ENCODE assay signal across 22 cellular contexts in genomic region chr22:45527456-45527855, GRCh38. TPM values are rescaled to one million over a fixed set of nuclear protein-coding genes. Genes with fewer than 3 reads are reported as not detected.
"Had no signal": no experiment of that assay in that cellular context is flagged by ENCODE, and none has a peak within 500 bp of the region (broad histone marks: within the 10 kb centered on the region; RNA-seq: fewer than 3 reads in every experiment).

No MANE protein-coding gene starts in this region.

- ATAC-seq: activated naive CD4-positive, alpha-beta T cell treated with anti-CD3 and anti-CD28 coated beads, Interleukin-2, amount 50 U/mL, for 72 hours; activated T-helper 17 cell treated with anti-CD3 and anti-CD28 coated beads, Interleukin-2, amount 50 U/mL, for 72 hours; natural killer cell; right cardiac atrium had no signal

- H3K27ac ChIP-seq: epithelial cell of prostate, hepatocyte, left lung, ovary, psoas muscle had no signal

- H3K27me3 ChIP-seq: ascending aorta, hepatocyte, left lung, ovary, tibial nerve had no signal

- H3K36me3 Mint-ChIP-seq: activated naive CD4-positive, alpha-beta T cell treated with anti-CD3 and anti-CD28 coated beads, Interleukin-2, amount 50 U/mL, for 72 hours; immature natural killer cell; natural killer cell had no signal

- H3K4me3 ChIP-seq: ascending aorta, hepatocyte, left lung, ovary, psoas muscle, tibial nerve had no signal

- H2AFZ ChIP-seq: hepatocyte had no signal

- H3K4me2 ChIP-seq: hepatocyte had no signal

- H3K4me3 Mint-ChIP-seq: activated T-cell treated with anti-CD3 and anti-CD28 coated beads, Interleukin-2, amount 50 U/mL, for 24 hours; activated T-helper 17 cell treated with anti-CD3 and anti-CD28 coated beads, Interleukin-2, amount 50 U/mL, for 72 hours; endodermal cell; immature natural killer cell; natural killer cell; stimulated activated naive CD8-positive, alpha-beta T cell treated with anti-CD3 and anti-CD28 coated beads, Interleukin-15, Interleukin-2, amounts not matched to agents 100 ng/mL and 50 ng/mL, for 24 hours had no signal

- H3K4me1 ChIP-seq: left lung, psoas muscle had no signal

- H3K27me3 Mint-ChIP-seq: activated T-cell treated with anti-CD3 and anti-CD28 coated beads, Interleukin-2, amount 50 U/mL, for 24 hours; stimulated activated naive CD8-positive, alpha-beta T cell treated with anti-CD3 and anti-CD28 coated beads, Interleukin-15, Interleukin-2, amounts not matched to agents 100 ng/mL and 50 ng/mL, for 24 hours had no signal

- H3K36me3 ChIP-seq: left lung, ovary had no signal

- H3K9me3 ChIP-seq: ascending aorta, left lung, ovary, psoas muscle, tibial nerve had no signal

- H3K9me3 Mint-ChIP-seq: activated naive CD4-positive, alpha-beta T cell treated with anti-CD3 and anti-CD28 coated beads, Interleukin-2, amount 50 U/mL, for 72 hours; activated T-cell treated with anti-CD3 and anti-CD28 coated beads, Interleukin-2, amount 50 U/mL, for 24 hours; activated T-helper 17 cell treated with anti-CD3 and anti-CD28 coated beads, Interleukin-2, amount 50 U/mL, for 72 hours; endodermal cell; immature natural killer cell; natural killer cell; stimulated activated naive CD8-positive, alpha-beta T cell treated with anti-CD3 and anti-CD28 coated beads, Interleukin-15, Interleukin-2, amounts not matched to agents 100 ng/mL and 50 ng/mL, for 24 hours had no signal

- DNase-seq: activated T-cell treated with anti-CD3 and anti-CD28 coated beads, Interleukin-2, amount 50 U/mL, for 24 hours; central memory CD4-positive, alpha-beta T cell; endodermal cell; foreskin melanocyte; glutamatergic neuron; immature natural killer cell; kidney glomerular epithelial cell; left lung; natural killer cell; ovary; stimulated activated CD4-positive, alpha-beta T cell treated with anti-CD3 and anti-CD28 coated beads, Interleukin-1b, Interleukin-23, amount 100 ng/mL, for 48 hours; T-helper 9 cell had no signal

- H3K79me2 ChIP-seq: hepatocyte had no signal

- H3K27ac Mint-ChIP-seq: activated T-cell treated with anti-CD3 and anti-CD28 coated beads, Interleukin-2, amount 50 U/mL, for 24 hours; activated T-helper 17 cell treated with anti-CD3 and anti-CD28 coated beads, Interleukin-2, amount 50 U/mL, for 72 hours; endodermal cell; immature natural killer cell; natural killer cell; stimulated activated naive CD8-positive, alpha-beta T cell treated with anti-CD3 and anti-CD28 coated beads, Interleukin-15, Interleukin-2, amounts not matched to agents 100 ng/mL and 50 ng/mL, for 24 hours had no signal

- H3K4me1 Mint-ChIP-seq: activated T-helper 17 cell treated with anti-CD3 and anti-CD28 coated beads, Interleukin-2, amount 50 U/mL, for 72 hours; endodermal cell; immature natural killer cell; natural killer cell had no signal

RNA-seq across cellular contexts. Expression of gene FBLN1, which starts 24.8 kb away (rescaled TPM):
- total RNA-seq: T-helper 1 cell treated with Interleukin-12 subunit alpha and Interleukin-12 subunit beta and Interleukin-4 antibody, amounts not matched to agents 30 ng/mL and 1 ng/mL, for 36 hours had no signal
- polyA plus RNA-seq: immature natural killer cell had no signal
